Comparison of ENCODE assay signal across 2 cellular contexts in the genomic region with DNA sequence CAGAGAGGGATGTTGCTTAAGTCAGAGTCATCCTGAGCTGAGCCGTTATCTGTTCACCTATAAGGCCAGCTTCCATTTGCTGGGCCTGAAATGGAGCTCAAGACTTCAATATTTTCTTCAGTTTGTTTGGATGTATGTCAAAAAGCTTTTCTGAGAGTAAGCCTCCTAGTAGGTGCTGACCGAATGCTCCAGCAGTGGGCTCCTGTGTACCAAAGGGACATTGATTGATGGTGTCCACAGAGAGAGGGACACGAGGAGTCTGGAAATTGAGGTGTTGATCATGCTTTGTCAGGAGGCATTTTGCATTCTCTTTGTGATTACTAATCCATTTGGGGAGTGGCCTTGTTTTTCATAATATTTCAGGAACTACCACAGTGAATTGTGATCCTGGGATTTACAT.
TF ChIP-seq lines count a peak whose summit lies in the region.

No MANE protein-coding gene starts in this region.

TF ChIP-seq in IMR-90, 13 proteins besides CTCF, POLR2A, EP300 and RAD21:
- no peak for TF ChIP-seq SMC3 (IDR thresholded peaks at IDR 0.05; ENCODE audit: low read depth, low read length)
- no peak for TF ChIP-seq FOS (IDR thresholded peaks at IDR 0.05; ENCODE audit: low read depth, low read length)

TF ChIP-seq in endothelial cell of umbilical vein, 7 proteins besides CTCF, POLR2A, EP300 and RAD21:
- TF ChIP-seq MYC (IDR thresholded peaks at IDR 0.05; ENCODE audit: low read depth, low read length) (no peak), EZH2 (IDR thresholded peaks at IDR 0.05; ENCODE audit: borderline replicate concordance, low read depth, low read length, severe bottlenecking) (no peak), POLR2AphosphoS5 (IDR thresholded peaks at IDR 0.05; ENCODE audit: insufficient read depth, low read depth, low read length) (no peak), GATA2 (IDR thresholded peaks at IDR 0.05; ENCODE audit: insufficient read depth, insufficient read length, low read depth, low read length) (no peak), FOS (IDR thresholded peaks at IDR 0.05; ENCODE audit: borderline replicate concordance, insufficient read depth, low read length) (no peak), JUN (IDR thresholded peaks at IDR 0.05; ENCODE audit: borderline replicate concordance, insufficient read depth, insufficient read length, low read depth) (no peak)
- TF ChIP-seq, protein P1, sequence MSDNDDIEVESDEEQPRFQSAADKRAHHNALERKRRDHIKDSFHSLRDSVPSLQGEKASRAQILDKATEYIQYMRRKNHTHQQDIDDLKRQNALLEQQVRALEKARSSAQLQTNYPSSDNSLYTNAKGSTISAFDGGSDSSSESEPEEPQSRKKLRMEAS (IDR thresholded peaks at IDR 0.05; ENCODE audit: insufficient read depth, insufficient read length) = no peak
